16 cellular contexts compared by ENCODE assay signal in the genomic region with DNA sequence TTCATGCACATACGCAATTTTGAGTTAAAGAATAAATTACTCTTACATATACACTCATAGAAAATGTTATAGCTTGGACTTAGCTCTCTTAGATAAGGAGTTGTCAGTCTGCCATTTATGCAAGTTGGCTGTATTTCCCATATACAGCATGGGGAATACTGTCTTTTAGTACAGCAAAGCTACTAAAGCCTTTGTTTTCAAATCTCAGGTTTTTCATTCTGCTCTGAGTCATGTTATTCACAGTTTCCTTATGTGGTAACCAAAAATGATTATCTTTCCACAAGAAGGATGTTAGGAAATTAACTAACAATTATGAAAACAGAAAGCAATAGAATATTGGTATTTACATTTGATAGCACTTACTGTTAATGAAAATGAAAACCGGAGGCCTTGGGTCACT.
"Had no signal": no experiment of that assay in that cellular context is flagged by ENCODE, and none has a peak within 500 bp of the region (broad histone marks: within the 10 kb centered on the region; RNA-seq: fewer than 3 reads in every experiment).

No MANE protein-coding gene starts in this region.

- H3K4me3 ChIP-seq: gastroesophageal sphincter, left ventricle myocardium inferior, lower lobe of right lung, ovary, right atrium auricular region, sigmoid colon, skin epidermis, stomach, thoracic aorta, transverse colon had no signal

- H3K27ac ChIP-seq: gastroesophageal sphincter, left ventricle myocardium inferior, lower lobe of right lung, ovary, right atrium auricular region, sigmoid colon, skin epidermis, thoracic aorta had no signal

- ATAC-seq: gastroesophageal sphincter, lower lobe of right lung, natural killer cell had no signal

- FAIRE-seq: keratinocyte had no signal

- H3K36me3 ChIP-seq: gastroesophageal sphincter, left ventricle myocardium inferior, lower lobe of right lung, ovary, right atrium auricular region, sigmoid colon, stomach, thoracic aorta, transverse colon had no signal

- H3K27me3 ChIP-seq: gastroesophageal sphincter, ovary, right atrium auricular region, sigmoid colon, stomach, transverse colon had no signal

- H3K9me3 ChIP-seq: gastroesophageal sphincter, left ventricle myocardium inferior, lower lobe of right lung, ovary, right atrium auricular region, sigmoid colon, stomach, thoracic aorta, transverse colon had no signal

- DNase-seq: glutamatergic neuron; left ventricle myocardium inferior; natural killer cell; ovary; sigmoid colon; stimulated activated CD4-positive, alpha-beta T cell treated with anti-CD3 and anti-CD28 coated beads, Interleukin-12 subunit alpha, Interleukin-12 subunit beta, amount 100 ng/mL, for 4 hours; stimulated activated naive CD4-positive, alpha-beta T cell; stomach; substantia nigra; transverse colon had no signal
